Comparison of ENCODE assay signal across 16 cellular contexts in the genomic region with DNA sequence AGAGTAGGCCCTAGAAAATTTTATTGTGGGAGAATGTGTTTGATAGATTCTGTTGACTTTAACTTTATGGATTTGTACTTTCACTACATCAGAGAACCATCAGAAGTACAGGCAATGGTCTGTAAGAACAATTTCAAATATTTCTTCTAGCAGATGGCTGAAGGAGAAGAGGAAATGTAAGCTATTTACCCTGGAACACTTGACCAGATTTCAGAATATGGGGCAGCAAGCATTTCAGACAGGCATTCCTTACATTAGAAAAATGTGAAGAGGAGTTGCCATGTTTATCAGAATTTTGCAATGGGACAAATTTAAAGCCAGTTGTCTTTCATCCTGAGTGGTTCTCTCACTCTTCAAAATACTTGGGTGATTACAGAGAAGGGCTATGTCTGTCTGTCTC. TPM values are rescaled to one million over a fixed set of nuclear protein-coding genes. Genes with fewer than 3 reads are reported as not detected.
A peak's percentile ranks its signal among the peaks of the same experiment; 100 is the strongest.
DNase-seq lines count a peak whose midpoint lies in the region; ATAC-seq and TF ChIP-seq lines count a peak whose summit lies in the region.
"Had no signal": no experiment of that assay in that cellular context is flagged by ENCODE, and none has a peak within 500 bp of the region (broad histone marks: within the 10 kb centered on the region; RNA-seq: fewer than 3 reads in every experiment).

No MANE protein-coding gene starts in this region.

- DNase-seq in BE2C (no peak), fibroblast of peridontal ligament (ENCODE audit: extremely low read depth) (peak; percentile 42), NCI-H82 (lab: John Stamatoyannopoulos, UW) (no peak), cardiac septum (ENCODE audit: low spot score) (no peak)
- DNase-seq: CD4-positive, alpha-beta memory T cell; DMS79 treated with DMSO at 0.1 percent for 48 hours; MM.1S; NCI-H187 treated with DMSO at 0.1 percent for 48 hours; NCI-H446; Peyer's patch; SHP77 had no signal

- TF ChIP-seq CTCF in BE2C (IDR thresholded peaks at IDR 0.05; ENCODE audit: low read depth, low read length): no peak
- no peak for TF ChIP-seq CTCF in VCaP (conservative IDR thresholded peaks at IDR 0.05)
- TF ChIP-seq CTCF in neutrophil (IDR thresholded peaks at IDR 0.05): no peak

- H3K27ac ChIP-seq in VCaP (peak overlapping the region; percentile 73), neutrophil (peak overlapping the region; percentile 17)
- H3K27ac ChIP-seq: Peyer's patch had no signal

- H3K4me1 ChIP-seq in BE2C (peaks cover 23% of the 10 kb centered on the region), neutrophil (ENCODE audit: control insufficient read depth in 1 of 2, insufficient read depth in 1 of 2, low read depth in 1 of 2, low read length in 1 of 2) (peaks cover 49 to 57% of the 10 kb centered on the region in 2 experiments)

- 0 out of 2 replicates have a peak overlapping the region, but pooled peaks have one; percentile 4 for H3K4me3 ChIP-seq in BE2C (ENCODE audit: low read depth, low read length)
- H3K4me3 ChIP-seq in neutrophil (ENCODE audit: low read depth in 1 of 2, low read length in 1 of 2): no peak overlapping the region
- H3K4me3 ChIP-seq: GM23338, Peyer's patch had no signal

- ATAC-seq in GM19023 (IDR thresholded peaks at IDR 0.05; ENCODE audit: unreplicated experiment) (no peak), GM19452 (IDR thresholded peaks at IDR 0.05; ENCODE audit: unreplicated experiment) (no peak)
- ATAC-seq: GM23338 had no signal

- no peaks in the 10 kb centered on the region for H3K27me3 ChIP-seq in BE2C
- H3K27me3 ChIP-seq in neutrophil: no peaks in the 10 kb centered on the region
- H3K27me3 ChIP-seq: Peyer's patch had no signal

- H3K36me3 ChIP-seq in BE2C (no peaks in the 10 kb centered on the region), neutrophil (peaks cover 37% of the 10 kb centered on the region)
- H3K36me3 ChIP-seq: Peyer's patch had no signal

- intact Hi-C loops in cardiac septum (cut with DNase I): no loop called here

- no peaks in the 10 kb centered on the region for H3K9me3 ChIP-seq in BE2C
- H3K9me3 ChIP-seq in neutrophil: no peaks in the 10 kb centered on the region
- H3K9me3 ChIP-seq: Peyer's patch had no signal

RNA-seq across cellular contexts. Expression of gene FRY, which starts 7.5 kb away (rescaled TPM):
- polyA plus RNA-seq in BE2C (2012; ENCODE audit: insufficient read depth, insufficient read length, low read depth): 22.6 TPM
- total RNA-seq in cardiac septum: 202 TPM
